ENCODE assay signal across 16 cellular contexts in the genomic region with DNA sequence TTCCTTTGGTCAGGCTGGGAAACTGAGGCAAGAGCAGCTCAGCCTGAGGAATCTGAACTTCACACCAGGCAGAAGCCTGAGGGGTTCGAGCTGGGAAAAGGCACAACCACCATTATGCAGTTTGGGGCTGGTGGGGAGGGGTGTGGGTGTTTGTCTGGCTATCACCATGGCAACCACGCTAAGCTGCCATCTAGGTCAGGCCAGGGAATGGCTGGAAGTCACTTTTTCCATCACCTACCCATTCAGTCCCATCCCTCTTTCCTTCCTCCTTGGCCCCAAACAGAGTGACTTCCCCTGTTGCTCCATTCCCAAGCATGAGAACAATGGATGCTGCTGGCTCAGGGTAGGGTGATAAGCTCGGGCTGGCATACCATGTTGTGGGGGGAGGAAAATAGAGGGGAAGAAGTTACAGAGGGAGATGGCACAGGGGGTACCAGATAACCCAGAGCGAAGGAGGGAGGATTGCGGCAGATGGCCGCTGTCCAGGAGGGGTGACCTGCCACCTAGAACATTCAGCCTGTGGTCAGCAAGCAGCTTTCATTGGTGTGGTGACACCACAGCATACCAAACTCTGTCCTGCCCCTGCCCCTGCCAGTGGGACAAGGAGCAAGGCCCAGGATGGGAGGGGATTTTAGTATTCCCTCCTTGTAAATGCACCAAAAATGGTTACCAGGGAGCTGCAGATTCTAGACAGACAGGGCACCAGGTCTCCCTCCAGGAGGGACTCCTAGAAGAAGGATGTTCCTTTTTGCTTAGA. TPM values are rescaled to one million over a fixed set of nuclear protein-coding genes. Genes with fewer than 3 reads are reported as not detected.
DNase-seq lines count a peak whose midpoint lies in the region; ATAC-seq, FAIRE-seq and TF ChIP-seq lines count a peak whose summit lies in the region.
"Had no signal": no experiment of that assay in that cellular context is flagged by ENCODE, and none has a peak within 500 bp of the region (broad histone marks: within the 10 kb centered on the region; RNA-seq: fewer than 3 reads in every experiment).

No MANE protein-coding gene starts in this region.

- H3K27ac ChIP-seq in K562 (ENCODE audit: extremely low read depth, low read depth, low read length) (no peak overlapping the region), subcutaneous abdominal adipose tissue (ENCODE audit: low read depth, low read length) (peak overlapping the region; percentile 23)

- H3K4me1 Mint-ChIP-seq in activated CD8-positive, alpha-beta memory T cell treated with anti-CD3 and anti-CD28 coated beads, Interleukin-2, amount 10 ng/mL, durations not matched to agents 7 days and 5 days, result peaks cover 3% of the 10 kb centered on the region

- H3K9me1 ChIP-seq in K562 (ENCODE audit: control insufficient read depth, insufficient read depth, low read length), result no peaks in the 10 kb centered on the region

- H3K4me3 Mint-ChIP-seq in activated CD8-positive, alpha-beta memory T cell treated with anti-CD3 and anti-CD28 coated beads, Interleukin-2, amount 10 ng/mL, durations not matched to agents 7 days and 5 days, result no peak overlapping the region
- H3K4me3 Mint-ChIP-seq: activated CD4-positive, alpha-beta T cell treated with anti-CD3 and anti-CD28 coated beads, Interleukin-2, amount 10 ng/mL, durations not matched to agents 24 days and 14 days had no signal

- CTCF ChIA-PET in K562 (lab: Yijun Ruan, JAX; ENCODE audit: low intra/inter-chr PET ratio), result no interaction called here
- CTCF ChIA-PET in activated CD8-positive, alpha-beta memory T cell treated with anti-CD3 and anti-CD28 coated beads, Interleukin-2, amount 10 ng/mL, durations not matched to agents 7 days and 5 days (lab: Charles Lee), result interaction anchor here (0.9 to 14.3 kb wide), 2 partner anchors 75 to 286 kb away, joined by 3 to 225 read pairs; partner anchors contain the start of gene CD9

- no peak for TF ChIP-seq POLR2A in K562 (conservative IDR thresholded peaks at IDR 0.05)

- H3K27me3 ChIP-seq in K562 (ENCODE audit: control insufficient read depth in 2 of 2, insufficient read depth in 2 of 2, low read length in 2 of 2) (peaks cover 0 to 4% of the 10 kb centered on the region in 2 experiments; a peak in 3 of 5 replicates), subcutaneous abdominal adipose tissue (ENCODE audit: control insufficient read depth in 5 of 5, insufficient read depth in 4 of 5, low read length in 5 of 5) (peaks cover 0 to 4% (median 0%) of the 10 kb centered on the region in 5 donors)

- POLR2A ChIA-PET in K562 (lab: Yijun Ruan, JAX), result interaction anchor here (0.6 to 0.9 kb wide), 4 partner anchors 9 to 69 kb away, joined by 3 to 4 read pairs (median 3); no protein-coding TSS in a partner anchor

- H3K27me3 Mint-ChIP-seq in activated CD8-positive, alpha-beta memory T cell treated with anti-CD3 and anti-CD28 coated beads, Interleukin-2, amount 10 ng/mL, durations not matched to agents 7 days and 5 days, result peaks cover 39% of the 10 kb centered on the region

- DNase-seq in DMS53 (lab: John Stamatoyannopoulos, UW) (peak; percentile 49), DMS53 treated with DMSO at 0.1 percent for 48 hours (lab: John Stamatoyannopoulos, UW; ENCODE audit: unreplicated experiment) (no peak), K562 (ENCODE audit: extremely low read depth in 1 of 4, low spot score in 3 of 4) (peak in 1 of 4 experiments; percentile 2), islet precursor cell (peak; percentile 67)
- no peak for DNase-seq in activated CD4-positive, alpha-beta T cell treated with anti-CD3 and anti-CD28 coated beads for 48 hours
- DNase-seq in activated CD8-positive, alpha-beta memory T cell treated with anti-CD3 and anti-CD28 coated beads, Interleukin-2, amount 10 ng/mL, durations not matched to agents 7 days and 5 days, result no peak
- DNase-seq: activated CD4-positive, alpha-beta T cell treated with anti-CD3 and anti-CD28 coated beads, Interleukin-2, amount 10 ng/mL, durations not matched to agents 24 days and 14 days; activated naive CD4-positive, alpha-beta T cell treated with anti-CD3 and anti-CD28 coated beads, Interleukin-2, amount 50 U/mL, for 16 hours; head of caudate nucleus; NCI-H510A treated with DMSO at 0.1 percent for 48 hours; stimulated activated CD4-positive, alpha-beta T cell treated with anti-CD3 and anti-CD28 coated beads, Interleukin-12 subunit alpha, Interleukin-12 subunit beta, amount 100 ng/mL, for 4 hours had no signal

- no peak for TF ChIP-seq RAD21 in K562 (CRISPR knock-in tag; conservative IDR thresholded peaks at IDR 0.05 in 1 of 2, IDR thresholded peaks at IDR 0.05 in 1 of 2)

- no peak for TF ChIP-seq CTCF in K562 (IDR thresholded peaks at IDR 0.05 in 2 of 3, conservative IDR thresholded peaks at IDR 0.05 in 1 of 3; ENCODE audit: insufficient read depth in 2 of 3, low read depth in 1 of 3, low read length in 3 of 3)

- H3K36me3 ChIP-seq in K562 (ENCODE audit: control insufficient read depth, insufficient read depth, low read length) (no peaks in the 10 kb centered on the region), subcutaneous abdominal adipose tissue (ENCODE audit: control insufficient read depth in 5 of 5, insufficient read depth in 5 of 5, low read length in 5 of 5) (no peaks in the 10 kb centered on the region)

- H3K9me3 Mint-ChIP-seq in activated CD8-positive, alpha-beta memory T cell treated with anti-CD3 and anti-CD28 coated beads, Interleukin-2, amount 10 ng/mL, durations not matched to agents 7 days and 5 days (ENCODE audit: low read depth), result no peaks in the 10 kb centered on the region
- H3K9me3 Mint-ChIP-seq: activated CD4-positive, alpha-beta T cell treated with anti-CD3 and anti-CD28 coated beads, Interleukin-2, amount 10 ng/mL, durations not matched to agents 24 days and 14 days had no signal

- no peaks in the 10 kb centered on the region for H3K9me3 ChIP-seq in K562 (replicated peaks; ENCODE audit: control insufficient read depth, insufficient read depth, low read depth, low read length)
- H3K9me3 ChIP-seq in subcutaneous abdominal adipose tissue (ENCODE audit: control insufficient read depth in 5 of 5, low read length in 5 of 5), result no peaks in the 10 kb centered on the region

- in situ Hi-C loops in K562 (cut with MboI), result no loop called here

- WGBS in K562 (ENCODE audit: insufficient coverage, low coverage, missing lambda C conversion rate), result 9% methylated on average over 1 of the region's 6 CpGs

- H4K20me1 ChIP-seq in K562 (replicated peaks; ENCODE audit: control insufficient read depth, insufficient read depth, low read length), result no peaks in the 10 kb centered on the region; the same call in 1 of the 2 replicates

- H3K27ac Mint-ChIP-seq in activated CD8-positive, alpha-beta memory T cell treated with anti-CD3 and anti-CD28 coated beads, Interleukin-2, amount 10 ng/mL, durations not matched to agents 7 days and 5 days, result no peak overlapping the region

- no TSS peak for BruUV-seq in K562 (replicated peaks; lab: Mats Ljungman, UMichigan)

- peaks cover 10 to 28% of the 10 kb centered on the region in 2 experiments; a peak in 4 of 5 replicates for H3K4me1 ChIP-seq in K562 (replicated peaks in 1 of 2; ENCODE audit: control insufficient read depth in 2 of 2, insufficient read depth in 2 of 2, low read length in 2 of 2)
- H3K4me1 ChIP-seq in subcutaneous abdominal adipose tissue (ENCODE audit: control insufficient read depth in 5 of 5, insufficient read depth in 5 of 5, low read length in 5 of 5), result peaks cover 9 to 39% (median 32%) of the 10 kb centered on the region in 5 donors

- no peak overlapping the region for H3K4me2 ChIP-seq in K562 (ENCODE audit: insufficient read depth, low read length)

- no peak overlapping the region for H2AFZ ChIP-seq in K562 (ENCODE audit: low read depth, low read length)

- FAIRE-seq in K562 (lab: Jason Lieb, UNC), result no peak
- FAIRE-seq: colon, D721Med had no signal

- H3K79me2 ChIP-seq in K562 (ENCODE audit: control insufficient read depth, insufficient read depth, low read length), result no peaks in the 10 kb centered on the region

- no peaks in the 10 kb centered on the region for H3K36me3 Mint-ChIP-seq in activated CD8-positive, alpha-beta memory T cell treated with anti-CD3 and anti-CD28 coated beads, Interleukin-2, amount 10 ng/mL, durations not matched to agents 7 days and 5 days

- H3K9ac ChIP-seq in K562 (ENCODE audit: insufficient read depth in 1 of 2, low read depth in 2 of 2, low read length in 2 of 2) (no peak overlapping the region), subcutaneous abdominal adipose tissue (ENCODE audit: low read length in 5 of 5) (peak overlapping the region in 2 of 5 donors; percentile 2 to 36)

- TF ChIP-seq EP300 in K562 (IDR thresholded peaks at IDR 0.05; ENCODE audit: low read length), result no peak

- ATAC-seq in K562 (no peak), GM18868 (IDR thresholded peaks at IDR 0.05; ENCODE audit: unreplicated experiment) (no peak)
- no peak for ATAC-seq in activated CD8-positive, alpha-beta memory T cell treated with anti-CD3 and anti-CD28 coated beads, Interleukin-2, amount 10 ng/mL, durations not matched to agents 7 days and 5 days

- H3K4me3 ChIP-seq in K562 (no peak overlapping the region), subcutaneous abdominal adipose tissue (ENCODE audit: low read depth in 1 of 5, low read length in 5 of 5) (peak overlapping the region in 2 of 5 donors; percentile 7 to 40)

- intact Hi-C loops in K562 (cut with micrococcal nuclease), result no loop called here

TF ChIP-seq in K562, 482 proteins besides CTCF, POLR2A, EP300 and RAD21:
- TF ChIP-seq ZKSCAN1 (IDR thresholded peaks at IDR 0.05; ENCODE audit: low read depth, low read length) (no peak), RFX1 (IDR thresholded peaks at IDR 0.05) (peak; percentile 80)
TF ChIP-seq in K562: peak in this region for 1.

RNA-seq across cellular contexts. Expression of gene PLEKHG6, which starts 36.4 kb away (rescaled TPM):
- total RNA-seq in K562 (2011; cell fraction: chromatin; rRNA removed; ENCODE audit: low replicate concordance), result 1.9 TPM in 1 of 2 replicates, not detected in the other
- total RNA-seq in K562 (2011; cell fraction: nucleolus; rRNA removed), result 0.50 and 0.92 TPM in 2 replicates
- 0.15 and 0.29 TPM in 2 replicates for total RNA-seq in K562 (2011; cell fraction: nucleoplasm; rRNA removed)
- total RNA-seq in K562 (2014; rRNA removed) (0.33 and 0.41 TPM in 2 replicates), K562 (2014; rRNA removed; fragmentation: Illumina TruSeq; extraction: Trizol) (0.19 and 0.29 TPM in 2 replicates), K562 (2015; rRNA removed; fragmentation: Illumina TruSeq; extraction: Trizol) (not detected in 2 replicates), K562 (2021) (0.86 and 1.2 TPM in 2 replicates)
- polyA plus RNA-seq in K562 (2011; rRNA removed) (0.28 and 0.38 TPM in 2 replicates), K562 (2014; fragmentation: Illumina TruSeq; extraction: Trizol) (0.18 and 0.42 TPM in 2 replicates), K562 (2014; fragmentation: Nextera tagmentation; extraction: Ambion mirVana) (not detected), K562 (2014; rRNA removed) (0.22 and 0.54 TPM in 2 replicates)
- 1.0 and 5.3 TPM in 2 replicates for polyA plus RNA-seq in K562 (2011; cell fraction: cytosol; rRNA removed)
- polyA plus RNA-seq in K562 (2011; cell fraction: nucleus; rRNA removed), result 0.24 and 0.26 TPM in 2 replicates
- 0.35 and 0.84 TPM in 2 replicates for polyA plus RNA-seq in K562 (2012)
- polyA minus RNA-seq in K562 (2011; rRNA and poly(A)+ RNA removed), result 0.09 and 0.18 TPM in 2 replicates
- polyA minus RNA-seq in K562 (2011; cell fraction: cytosol; rRNA and poly(A)+ RNA removed), result not detected in 2 replicates
- polyA minus RNA-seq in K562 (2011; cell fraction: nucleus; rRNA and poly(A)+ RNA removed), result 0.33 and 0.81 TPM in 2 replicates
- total RNA-seq in activated CD8-positive, alpha-beta memory T cell treated with anti-CD3 and anti-CD28 coated beads, Interleukin-2, amount 10 ng/mL, durations not matched to agents 7 days and 5 days, result not detected
- total RNA-seq: activated CD4-positive, alpha-beta T cell treated with anti-CD3 and anti-CD28 coated beads, Interleukin-2, amount 10 ng/mL, durations not matched to agents 24 days and 14 days; SK-MEL-5 had no signal

Comparison
In these comparisons a context has a peak if more than half of its experiments do, and no peak if none do; other contexts are left out.
1. DNase-seq: peak in DMS53 (single experiment) and islet precursor cell (single experiment); none in DMS53 treated with DMSO at 0.1 percent for 48 hours (single experiment), activated CD4-positive, alpha-beta T cell treated with anti-CD3 and anti-CD28 coated beads for 48 hours (single experiment) and activated CD8-positive, alpha-beta memory T cell treated with anti-CD3 and anti-CD28 coated beads, Interleukin-2, amount 10 ng/mL, durations not matched to agents 7 days and 5 days (single experiment).